In the genomic region with DNA sequence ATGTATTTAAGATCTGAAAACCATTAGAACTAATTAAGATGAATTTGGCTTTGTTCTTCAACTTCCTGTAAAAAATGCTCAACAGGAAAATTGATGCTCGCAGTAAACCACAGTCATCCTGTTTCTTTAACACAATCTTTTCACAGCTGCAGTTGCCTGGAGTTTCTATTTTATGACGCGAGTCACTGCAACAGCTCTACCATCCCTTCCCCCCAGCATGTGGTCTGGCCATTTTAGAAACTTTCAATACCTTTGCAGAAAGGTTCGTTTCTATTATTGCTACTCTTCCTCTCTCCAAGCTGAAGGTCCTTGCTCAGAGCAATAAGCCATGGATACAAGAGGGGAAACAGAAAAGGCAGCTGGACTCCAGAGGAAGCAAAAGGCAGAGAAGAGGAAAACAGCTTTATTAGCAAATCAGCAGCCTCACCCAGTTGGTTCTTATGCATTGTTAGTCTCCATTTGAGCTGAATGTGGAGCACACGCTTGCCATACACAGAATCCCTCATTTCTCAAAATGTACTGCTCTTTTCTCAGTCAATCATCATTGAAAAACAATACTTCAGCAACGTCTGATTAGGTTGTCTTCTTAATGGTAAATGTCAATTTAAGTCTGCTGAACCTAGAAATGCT, we compare ENCODE assay signal across 8 cellular contexts. TPM values are rescaled to one million over a fixed set of nuclear protein-coding genes. Genes with fewer than 3 reads are reported as not detected.
DNase-seq lines count a peak whose midpoint lies in the region; ATAC-seq and TF ChIP-seq lines count a peak whose summit lies in the region.

No MANE protein-coding gene starts in this region.

- no peaks in the 10 kb centered on the region for H4K20me1 ChIP-seq in fibroblast of lung (ENCODE audit: control insufficient read depth, extremely low read depth, insufficient read depth, low read length)

- no peak overlapping the region for H3K9ac ChIP-seq in fibroblast of lung (ENCODE audit: insufficient read depth, low read length)

- H3K4me1 Mint-ChIP-seq in osteocyte (ENCODE audit: unreplicated experiment) = peaks cover 63% of the 10 kb centered on the region

- peak overlapping the region; percentile 57 for H2AFZ ChIP-seq in fibroblast of lung (ENCODE audit: low read length)

- H3K27ac ChIP-seq in fibroblast of lung (ENCODE audit: insufficient read depth, low read length) (peak overlapping the region; percentile 42), WERI-Rb-1 (no peak overlapping the region)

- H3K9me3 Mint-ChIP-seq in osteocyte (ENCODE audit: unreplicated experiment) = no peaks in the 10 kb centered on the region

- no peaks in the 10 kb centered on the region for H3K36me3 Mint-ChIP-seq in osteocyte (ENCODE audit: unreplicated experiment)

- H3K4me1 ChIP-seq in fibroblast of lung (ENCODE audit: control insufficient read depth, extremely low read depth, insufficient read depth, low read length) = peaks cover 25% of the 10 kb centered on the region

- peak overlapping the region; percentile 61 for H3K4me2 ChIP-seq in fibroblast of lung (ENCODE audit: extremely low read depth, insufficient read depth, low read length)

- H3K27ac Mint-ChIP-seq in osteocyte (ENCODE audit: unreplicated experiment) = peak overlapping the region; percentile 93

- TF ChIP-seq CTCF in fibroblast of lung (conservative IDR thresholded peaks at IDR 0.05 in 1 of 2, IDR thresholded peaks at IDR 0.05 in 1 of 2; ENCODE audit: low read depth in 1 of 2, low read length in 2 of 2) (no peak), osteocyte (IDR thresholded peaks at IDR 0.05) (no peak), WERI-Rb-1 (IDR thresholded peaks at IDR 0.05; ENCODE audit: low read depth, low read length) (no peak)

- H3K9me3 ChIP-seq in fibroblast of lung (ENCODE audit: control insufficient read depth, insufficient read depth, low read depth, low read length) (no peaks in the 10 kb centered on the region), WERI-Rb-1 (ENCODE audit: severe bottlenecking) (no peaks in the 10 kb centered on the region)

- peak; percentile 13 for DNase-seq in NCI-H1436 treated with DMSO at 0.1 percent for 48 hours (lab: John Stamatoyannopoulos, UW)
- DNase-seq in activated CD8-positive, alpha-beta memory T cell treated with anti-CD3 and anti-CD28 coated beads, Interleukin-2, amount 50 U/mL, for 1 hour (ENCODE audit: extremely low read depth) = peak; percentile 47
- peak; percentile 82 to 91 for DNase-seq in fibroblast of lung (ENCODE audit: low read depth in 2 of 2)
- DNase-seq in osteocyte (ENCODE audit: extremely low spot score, unreplicated experiment) = no peak
- DNase-seq in NCI-H69 (lab: John Stamatoyannopoulos, UW) = no peak
- no peak for DNase-seq in WERI-Rb-1

- H3K27me3 Mint-ChIP-seq in osteocyte (ENCODE audit: unreplicated experiment) = no peaks in the 10 kb centered on the region

- H3K36me3 ChIP-seq in fibroblast of lung (ENCODE audit: control insufficient read depth, insufficient read depth, low read length) = no peaks in the 10 kb centered on the region
- H3K36me3 ChIP-seq in WERI-Rb-1 = no peaks in the 10 kb centered on the region

- H3K79me2 ChIP-seq in fibroblast of lung (ENCODE audit: control insufficient read depth, insufficient read depth, low read length) = no peaks in the 10 kb centered on the region

- H3K4me3 Mint-ChIP-seq in osteocyte (ENCODE audit: unreplicated experiment) = peak overlapping the region; percentile 56

- ATAC-seq in GM18502 (IDR thresholded peaks at IDR 0.05; ENCODE audit: poor library complexity, unreplicated experiment) (peak; percentile 67), HG02588 (IDR thresholded peaks at IDR 0.05; ENCODE audit: unreplicated experiment) (peak; percentile 59)

- H3K4me3 ChIP-seq in fibroblast of lung (replicated peaks in 1 of 4; ENCODE audit: control extremely low read depth in 1 of 4, insufficient read depth in 1 of 4, low read depth in 3 of 4, low read length in 4 of 4) (no peak overlapping the region), WERI-Rb-1 (ENCODE audit: low read depth, low read length) (no peak overlapping the region)

- H3K27me3 ChIP-seq in fibroblast of lung (ENCODE audit: control insufficient read depth, insufficient read depth, low read length) (no peaks in the 10 kb centered on the region), WERI-Rb-1 (ENCODE audit: insufficient read depth, low read depth, severe bottlenecking) (no peaks in the 10 kb centered on the region)

RNA-seq across cellular contexts. Expression of gene WIPF1, which starts 3.9 kb away (rescaled TPM):
- total RNA-seq in fibroblast of lung (5.6 and 10.7 TPM in 2 replicates), osteocyte (57.7 and 60.1 TPM in 2 replicates)
- polyA plus RNA-seq in fibroblast of lung = 22.6 and 23.6 TPM in 2 replicates
- polyA plus RNA-seq in fibroblast of lung (2012) = 23.3 and 25.2 TPM in 2 replicates
- polyA minus RNA-seq in fibroblast of lung (ENCODE audit: low replicate concordance) = 15.7 and 22.5 TPM in 2 replicates

Comparison
In these comparisons a context has a peak if more than half of its experiments do, and no peak if none do; other contexts are left out.
1. DNase-seq: peak in NCI-H1436 treated with DMSO at 0.1 percent for 48 hours (single experiment), activated CD8-positive, alpha-beta memory T cell treated with anti-CD3 and anti-CD28 coated beads, Interleukin-2, amount 50 U/mL, for 1 hour (single experiment) and fibroblast of lung (2 of 2); none in osteocyte (single experiment), NCI-H69 (single experiment) and WERI-Rb-1 (single experiment).